Comparison of ENCODE assay signal across 8 cellular contexts in genomic region chr10:124719213-124719851, GRCh38. TPM values are rescaled to one million over a fixed set of nuclear protein-coding genes. Genes with fewer than 3 reads are reported as not detected.
A peak's percentile ranks its signal among the peaks of the same experiment; 100 is the strongest.
DNase-seq lines count a peak whose midpoint lies in the region; ATAC-seq and TF ChIP-seq lines count a peak whose summit lies in the region.

No MANE protein-coding gene starts in this region.

- CTCF ChIA-PET in RWPE1 (lab: Yijun Ruan, JAX) = interaction anchor here (0.6 to 1.1 kb wide), 8 partner anchors 9 to 192 kb away, joined by 3 to 7 read pairs (median 4); no protein-coding TSS in a partner anchor

- H3K27ac ChIP-seq in RWPE1 = peak overlapping the region; percentile 83
- peak overlapping the region; percentile 91 for H3K27ac ChIP-seq in left ventricle myocardium inferior (replicated peaks)
- peak overlapping the region; percentile 55 for H3K27ac ChIP-seq in skeletal muscle tissue (ENCODE audit: low read depth, low read length)

- peaks cover 3% of the 10 kb centered on the region for H3K36me3 Mint-ChIP-seq in activated naive CD8-positive, alpha-beta T cell treated with anti-CD3 and anti-CD28 coated beads, Interleukin-2, amount 10 ng/mL, durations not matched to agents 7 days and 5 days

- DNase-seq in AG08396 (ENCODE audit: low spot score) = peak; percentile 70
- DNase-seq in RWPE1 (ENCODE audit: low spot score) = peak; percentile 88
- no peak for DNase-seq in activated naive CD8-positive, alpha-beta T cell treated with anti-CD3 and anti-CD28 coated beads, Interleukin-2, amount 10 ng/mL, durations not matched to agents 7 days and 5 days
- peak; percentile 60 for DNase-seq in left ventricle myocardium inferior
- DNase-seq in NCI-H2227 treated with DMSO at 0.1 percent for 48 hours (lab: John Stamatoyannopoulos, UW) = no peak

- H3K9me3 Mint-ChIP-seq in activated naive CD8-positive, alpha-beta T cell treated with anti-CD3 and anti-CD28 coated beads, Interleukin-2, amount 10 ng/mL, durations not matched to agents 7 days and 5 days = no peaks in the 10 kb centered on the region

- no peaks in the 10 kb centered on the region for H3K27me3 Mint-ChIP-seq in activated naive CD8-positive, alpha-beta T cell treated with anti-CD3 and anti-CD28 coated beads, Interleukin-2, amount 10 ng/mL, durations not matched to agents 7 days and 5 days

- peak overlapping the region; percentile 62 for H3K4me3 Mint-ChIP-seq in activated naive CD8-positive, alpha-beta T cell treated with anti-CD3 and anti-CD28 coated beads, Interleukin-2, amount 10 ng/mL, durations not matched to agents 7 days and 5 days

- peak; percentile 49 for TF ChIP-seq CTCF in RWPE1 (conservative IDR thresholded peaks at IDR 0.05; ENCODE audit: low read depth)
- TF ChIP-seq CTCF in left ventricle myocardium inferior (IDR thresholded peaks at IDR 0.05; ENCODE audit: borderline replicate concordance) = peak; percentile 76

- peak; percentile 25 for ATAC-seq in GM18858 (IDR thresholded peaks at IDR 0.05; ENCODE audit: unreplicated experiment)
- peak; percentile 39 for ATAC-seq in HG03064 (IDR thresholded peaks at IDR 0.05; ENCODE audit: low read depth, unreplicated experiment)
- ATAC-seq in activated naive CD8-positive, alpha-beta T cell treated with anti-CD3 and anti-CD28 coated beads, Interleukin-2, amount 10 ng/mL, durations not matched to agents 7 days and 5 days (ENCODE audit: low read depth) = peak; percentile 70

- H3K27ac Mint-ChIP-seq in activated naive CD8-positive, alpha-beta T cell treated with anti-CD3 and anti-CD28 coated beads, Interleukin-2, amount 10 ng/mL, durations not matched to agents 7 days and 5 days = peak overlapping the region; percentile 81

- H3K36me3 ChIP-seq in left ventricle myocardium inferior (no peaks in the 10 kb centered on the region), skeletal muscle tissue (ENCODE audit: control insufficient read depth in 3 of 3, insufficient read depth in 3 of 3, low read length in 3 of 3) (no peaks in the 10 kb centered on the region)

- H3K9me3 ChIP-seq in left ventricle myocardium inferior (replicated peaks) (no peaks in the 10 kb centered on the region), skeletal muscle tissue (ENCODE audit: control insufficient read depth in 3 of 3, low read length in 3 of 3) (no peaks in the 10 kb centered on the region)

- H3K4me3 ChIP-seq in left ventricle myocardium inferior (peak overlapping the region; percentile 1), skeletal muscle tissue (ENCODE audit: low read length in 3 of 3) (no peak overlapping the region)

- POLR2A ChIA-PET in RWPE1 (lab: Yijun Ruan, JAX; ENCODE audit: low non-redundant PET) = no interaction called here
- POLR2A ChIA-PET in activated naive CD8-positive, alpha-beta T cell treated with anti-CD3 and anti-CD28 coated beads, Interleukin-2, amount 10 ng/mL, durations not matched to agents 7 days and 5 days (lab: Charles Lee) = interaction anchor here (0.9 to 3.7 kb wide), 15 partner anchors 11 to 71 kb away, joined by 3 to 21 read pairs (median 5); no protein-coding TSS in a partner anchor

- H3K27me3 ChIP-seq in left ventricle myocardium inferior (ENCODE audit: low read depth) (no peaks in the 10 kb centered on the region), skeletal muscle tissue (ENCODE audit: control insufficient read depth in 3 of 3, insufficient read depth in 3 of 3, low read length in 3 of 3) (no peaks in the 10 kb centered on the region)

- H3K4me1 Mint-ChIP-seq in activated naive CD8-positive, alpha-beta T cell treated with anti-CD3 and anti-CD28 coated beads, Interleukin-2, amount 10 ng/mL, durations not matched to agents 7 days and 5 days = peaks cover 59% of the 10 kb centered on the region

- peaks cover 100% of the 10 kb centered on the region for H3K4me1 ChIP-seq in left ventricle myocardium inferior
- H3K4me1 ChIP-seq in skeletal muscle tissue (ENCODE audit: control insufficient read depth in 3 of 3, insufficient read depth in 3 of 3, low read length in 3 of 3) = peaks cover 73 to 76% (median 76%) of the 10 kb centered on the region in 3 donors

- intact Hi-C loops in left ventricle myocardium inferior (cut with micrococcal nuclease) = no loop called here

- peak overlapping the region in 1 of 3 donors; percentile 45 for H3K9ac ChIP-seq in skeletal muscle tissue (ENCODE audit: low read depth in 1 of 3, low read length in 3 of 3)

RNA-seq across cellular contexts. Expression of gene FAM53B, which starts 24.8 kb away (rescaled TPM):
- total RNA-seq in activated naive CD8-positive, alpha-beta T cell treated with anti-CD3 and anti-CD28 coated beads, Interleukin-2, amount 10 ng/mL, durations not matched to agents 7 days and 5 days = 10 to 100 TPM; 29.8 to 33.0 TPM
- total RNA-seq in left ventricle myocardium inferior (53.4 TPM), skeletal muscle tissue (32.4 TPM)

Comparison
In these comparisons a context has a peak if more than half of its experiments do, and no peak if none do; other contexts are left out.
1. DNase-seq: peak in AG08396 (single experiment), RWPE1 (single experiment) and left ventricle myocardium inferior (single experiment); none in activated naive CD8-positive, alpha-beta T cell treated with anti-CD3 and anti-CD28 coated beads, Interleukin-2, amount 10 ng/mL, durations not matched to agents 7 days and 5 days (single experiment) and NCI-H2227 treated with DMSO at 0.1 percent for 48 hours (single experiment).
2. Peak in every context shown above with its lines, with median percentiles within 50 percentile points of each other: ATAC-seq and H3K27ac ChIP-seq.